1 cellular context compared by ENCODE assay signal in the genomic region with DNA sequence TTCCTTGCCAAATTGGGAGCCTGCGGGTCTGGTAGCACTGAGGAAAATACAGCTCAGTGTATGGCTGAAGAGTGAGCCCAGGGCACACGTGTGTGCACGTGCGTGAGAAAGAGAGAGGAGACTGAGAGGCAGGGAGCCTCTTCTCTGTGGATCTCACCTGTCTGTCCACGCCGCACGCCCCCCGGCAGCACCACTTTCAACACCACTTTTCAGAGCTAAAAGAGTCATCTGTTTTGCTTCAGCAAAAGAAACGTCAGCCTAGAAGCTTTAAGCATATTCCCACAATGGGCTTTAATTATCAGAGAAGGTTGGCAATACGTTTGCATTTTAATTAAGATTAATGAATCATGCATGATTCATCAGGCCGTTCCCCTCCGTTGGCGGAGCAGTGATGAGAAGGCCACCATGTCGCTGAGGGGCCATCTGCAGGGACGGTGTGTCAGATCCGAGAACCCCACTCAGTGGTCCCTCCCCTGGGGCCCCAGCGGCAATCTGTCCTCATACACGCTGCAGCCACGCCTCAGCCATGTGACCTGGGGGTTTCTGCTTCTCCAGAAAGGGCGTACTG.
TF ChIP-seq lines count a peak whose summit lies in the region.

No MANE protein-coding gene starts in this region.

TF ChIP-seq in H1, 55 proteins besides CTCF, POLR2A, EP300 and RAD21:
- TF ChIP-seq SAP30 (IDR thresholded peaks at IDR 0.05; ENCODE audit: insufficient read depth, insufficient replicate concordance, low read length), result no peak
- TF ChIP-seq CEBPB (IDR thresholded peaks at IDR 0.05; ENCODE audit: low read depth, low read length), result no peak
- no peak for TF ChIP-seq POU5F1 (IDR thresholded peaks at IDR 0.05; ENCODE audit: low read depth, low read length)
- TF ChIP-seq, protein P1, sequence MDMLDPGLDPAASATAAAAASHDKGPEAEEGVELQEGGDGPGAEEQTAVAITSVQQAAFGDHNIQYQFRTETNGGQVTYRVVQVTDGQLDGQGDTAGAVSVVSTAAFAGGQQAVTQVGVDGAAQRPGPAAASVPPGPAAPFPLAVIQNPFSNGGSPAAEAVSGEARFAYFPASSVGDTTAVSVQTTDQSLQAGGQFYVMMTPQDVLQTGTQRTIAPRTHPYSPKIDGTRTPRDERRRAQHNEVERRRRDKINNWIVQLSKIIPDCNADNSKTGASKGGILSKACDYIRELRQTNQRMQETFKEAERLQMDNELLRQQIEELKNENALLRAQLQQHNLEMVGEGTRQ (IDR thresholded peaks at IDR 0.05; ENCODE audit: low read length), result no peak
- TF ChIP-seq CBX5 (IDR thresholded peaks at IDR 0.05; ENCODE audit: low read depth, low read length), result no peak
